In genomic region chr7:130733866-130734524, GRCh38 we compare ENCODE assay signal across 1 cellular context.
TF ChIP-seq lines count a peak whose summit lies in the region.

Gene KLF14, minus strand, starts transcription at chr7:130734207. Its CDS starts 174 bp downstream, at chr7:130734033.

TF ChIP-seq in IMR-90, 13 proteins besides CTCF, POLR2A, EP300 and RAD21 (continued from another document):
- TF ChIP-seq RFX5 (IDR thresholded peaks at IDR 0.05; ENCODE audit: low read depth, low read length) = no peak
